1 cellular context compared by ENCODE assay signal in the genomic region with DNA sequence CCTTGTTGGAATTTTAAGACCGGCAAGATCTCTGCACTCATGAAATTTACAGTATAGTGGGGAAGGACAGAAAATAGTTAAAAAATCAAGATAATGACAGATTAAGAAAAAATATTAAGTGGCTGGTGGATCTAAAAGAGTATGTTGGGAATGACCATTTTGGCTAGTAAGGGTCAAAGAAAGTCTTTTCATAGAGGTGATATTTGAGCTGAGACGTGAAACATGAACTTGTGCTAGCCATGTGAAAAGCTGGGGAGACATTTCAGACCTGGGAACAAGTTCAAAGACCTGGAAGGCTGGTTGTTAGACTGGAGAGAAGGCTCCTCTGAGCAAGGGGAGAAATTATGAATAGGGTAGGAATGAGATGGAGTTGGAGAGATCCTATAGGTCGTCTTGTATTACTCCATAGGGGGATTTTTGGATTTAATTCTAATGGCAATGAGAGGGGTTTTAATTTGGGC.
TF ChIP-seq lines count a peak whose summit lies in the region.

No MANE protein-coding gene starts in this region.

TF ChIP-seq in K562, 482 proteins besides CTCF, POLR2A, EP300 and RAD21 (continued from another document):
- TF ChIP-seq, protein P1, sequence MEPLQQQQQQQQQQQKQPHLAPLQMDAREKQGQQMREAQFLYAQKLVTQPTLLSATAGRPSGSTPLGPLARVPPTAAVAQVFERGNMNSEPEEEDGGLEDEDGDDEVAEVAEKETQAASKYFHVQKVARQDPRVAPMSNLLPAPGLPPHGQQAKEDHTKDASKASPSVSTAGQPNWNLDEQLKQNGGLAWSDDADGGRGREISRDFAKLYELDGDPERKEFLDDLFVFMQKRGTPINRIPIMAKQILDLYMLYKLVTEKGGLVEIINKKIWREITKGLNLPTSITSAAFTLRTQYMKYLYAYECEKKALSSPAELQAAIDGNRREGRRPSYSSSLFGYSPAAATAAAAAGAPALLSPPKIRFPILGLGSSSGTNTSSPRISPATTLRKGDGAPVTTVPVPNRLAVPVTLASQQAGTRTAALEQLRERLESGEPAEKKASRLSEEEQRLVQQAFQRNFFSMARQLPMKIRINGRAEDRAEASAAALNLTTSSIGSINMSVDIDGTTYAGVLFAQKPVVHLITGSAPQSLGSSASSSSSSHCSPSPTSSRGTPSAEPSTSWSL (CRISPR knock-in tag; IDR thresholded peaks at IDR 0.05; ENCODE audit: borderline replicate concordance) = no peak
- no peak for TF ChIP-seq ZKSCAN1 (IDR thresholded peaks at IDR 0.05; ENCODE audit: low read depth, low read length)
- TF ChIP-seq HCFC1 (IDR thresholded peaks at IDR 0.05; ENCODE audit: low read depth, low read length) = no peak
- no peak for TF ChIP-seq FOS (IDR thresholded peaks at IDR 0.05; ENCODE audit: extremely low read depth, insufficient read length)
- no peak for TF ChIP-seq ZEB2 (IDR thresholded peaks at IDR 0.05)
- TF ChIP-seq, protein P2, sequence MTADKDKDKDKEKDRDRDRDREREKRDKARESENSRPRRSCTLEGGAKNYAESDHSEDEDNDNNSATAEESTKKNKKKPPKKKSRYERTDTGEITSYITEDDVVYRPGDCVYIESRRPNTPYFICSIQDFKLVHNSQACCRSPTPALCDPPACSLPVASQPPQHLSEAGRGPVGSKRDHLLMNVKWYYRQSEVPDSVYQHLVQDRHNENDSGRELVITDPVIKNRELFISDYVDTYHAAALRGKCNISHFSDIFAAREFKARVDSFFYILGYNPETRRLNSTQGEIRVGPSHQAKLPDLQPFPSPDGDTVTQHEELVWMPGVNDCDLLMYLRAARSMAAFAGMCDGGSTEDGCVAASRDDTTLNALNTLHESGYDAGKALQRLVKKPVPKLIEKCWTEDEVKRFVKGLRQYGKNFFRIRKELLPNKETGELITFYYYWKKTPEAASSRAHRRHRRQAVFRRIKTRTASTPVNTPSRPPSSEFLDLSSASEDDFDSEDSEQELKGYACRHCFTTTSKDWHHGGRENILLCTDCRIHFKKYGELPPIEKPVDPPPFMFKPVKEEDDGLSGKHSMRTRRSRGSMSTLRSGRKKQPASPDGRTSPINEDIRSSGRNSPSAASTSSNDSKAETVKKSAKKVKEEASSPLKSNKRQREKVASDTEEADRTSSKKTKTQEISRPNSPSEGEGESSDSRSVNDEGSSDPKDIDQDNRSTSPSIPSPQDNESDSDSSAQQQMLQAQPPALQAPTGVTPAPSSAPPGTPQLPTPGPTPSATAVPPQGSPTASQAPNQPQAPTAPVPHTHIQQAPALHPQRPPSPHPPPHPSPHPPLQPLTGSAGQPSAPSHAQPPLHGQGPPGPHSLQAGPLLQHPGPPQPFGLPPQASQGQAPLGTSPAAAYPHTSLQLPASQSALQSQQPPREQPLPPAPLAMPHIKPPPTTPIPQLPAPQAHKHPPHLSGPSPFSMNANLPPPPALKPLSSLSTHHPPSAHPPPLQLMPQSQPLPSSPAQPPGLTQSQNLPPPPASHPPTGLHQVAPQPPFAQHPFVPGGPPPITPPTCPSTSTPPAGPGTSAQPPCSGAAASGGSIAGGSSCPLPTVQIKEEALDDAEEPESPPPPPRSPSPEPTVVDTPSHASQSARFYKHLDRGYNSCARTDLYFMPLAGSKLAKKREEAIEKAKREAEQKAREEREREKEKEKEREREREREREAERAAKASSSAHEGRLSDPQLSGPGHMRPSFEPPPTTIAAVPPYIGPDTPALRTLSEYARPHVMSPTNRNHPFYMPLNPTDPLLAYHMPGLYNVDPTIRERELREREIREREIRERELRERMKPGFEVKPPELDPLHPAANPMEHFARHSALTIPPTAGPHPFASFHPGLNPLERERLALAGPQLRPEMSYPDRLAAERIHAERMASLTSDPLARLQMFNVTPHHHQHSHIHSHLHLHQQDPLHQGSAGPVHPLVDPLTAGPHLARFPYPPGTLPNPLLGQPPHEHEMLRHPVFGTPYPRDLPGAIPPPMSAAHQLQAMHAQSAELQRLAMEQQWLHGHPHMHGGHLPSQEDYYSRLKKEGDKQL (CRISPR knock-in tag; IDR thresholded peaks at IDR 0.05; ENCODE audit: borderline replicate concordance) = no peak
- TF ChIP-seq ELF2 (CRISPR knock-in tag; IDR thresholded peaks at IDR 0.05) = peak; percentile 39; the same call in 1 of the 2 replicates
- TF ChIP-seq POLR3A (IDR thresholded peaks at IDR 0.05; ENCODE audit: borderline replicate concordance, extremely low read depth, insufficient read depth, insufficient read length) = no peak
- TF ChIP-seq SRSF9 (IDR thresholded peaks at IDR 0.05; ENCODE audit: borderline replicate concordance, low read depth, low read length) = no peak
- no peak for TF ChIP-seq ZNF140 (CRISPR knock-in tag; IDR thresholded peaks at IDR 0.05)
- TF ChIP-seq POLR2AphosphoS5 (IDR thresholded peaks at IDR 0.05; ENCODE audit: control insufficient read depth, insufficient read depth, low read depth, low read length) = 0 out of 2 replicates have a peak, but pooled peaks have one; percentile 0
- no peak for TF ChIP-seq ZNF165 (CRISPR knock-in tag; IDR thresholded peaks at IDR 0.05; ENCODE audit: borderline replicate concordance)
- TF ChIP-seq KAT7 (CRISPR knock-in tag; IDR thresholded peaks at IDR 0.05; ENCODE audit: borderline replicate concordance) = no peak
- TF ChIP-seq, protein P3, sequence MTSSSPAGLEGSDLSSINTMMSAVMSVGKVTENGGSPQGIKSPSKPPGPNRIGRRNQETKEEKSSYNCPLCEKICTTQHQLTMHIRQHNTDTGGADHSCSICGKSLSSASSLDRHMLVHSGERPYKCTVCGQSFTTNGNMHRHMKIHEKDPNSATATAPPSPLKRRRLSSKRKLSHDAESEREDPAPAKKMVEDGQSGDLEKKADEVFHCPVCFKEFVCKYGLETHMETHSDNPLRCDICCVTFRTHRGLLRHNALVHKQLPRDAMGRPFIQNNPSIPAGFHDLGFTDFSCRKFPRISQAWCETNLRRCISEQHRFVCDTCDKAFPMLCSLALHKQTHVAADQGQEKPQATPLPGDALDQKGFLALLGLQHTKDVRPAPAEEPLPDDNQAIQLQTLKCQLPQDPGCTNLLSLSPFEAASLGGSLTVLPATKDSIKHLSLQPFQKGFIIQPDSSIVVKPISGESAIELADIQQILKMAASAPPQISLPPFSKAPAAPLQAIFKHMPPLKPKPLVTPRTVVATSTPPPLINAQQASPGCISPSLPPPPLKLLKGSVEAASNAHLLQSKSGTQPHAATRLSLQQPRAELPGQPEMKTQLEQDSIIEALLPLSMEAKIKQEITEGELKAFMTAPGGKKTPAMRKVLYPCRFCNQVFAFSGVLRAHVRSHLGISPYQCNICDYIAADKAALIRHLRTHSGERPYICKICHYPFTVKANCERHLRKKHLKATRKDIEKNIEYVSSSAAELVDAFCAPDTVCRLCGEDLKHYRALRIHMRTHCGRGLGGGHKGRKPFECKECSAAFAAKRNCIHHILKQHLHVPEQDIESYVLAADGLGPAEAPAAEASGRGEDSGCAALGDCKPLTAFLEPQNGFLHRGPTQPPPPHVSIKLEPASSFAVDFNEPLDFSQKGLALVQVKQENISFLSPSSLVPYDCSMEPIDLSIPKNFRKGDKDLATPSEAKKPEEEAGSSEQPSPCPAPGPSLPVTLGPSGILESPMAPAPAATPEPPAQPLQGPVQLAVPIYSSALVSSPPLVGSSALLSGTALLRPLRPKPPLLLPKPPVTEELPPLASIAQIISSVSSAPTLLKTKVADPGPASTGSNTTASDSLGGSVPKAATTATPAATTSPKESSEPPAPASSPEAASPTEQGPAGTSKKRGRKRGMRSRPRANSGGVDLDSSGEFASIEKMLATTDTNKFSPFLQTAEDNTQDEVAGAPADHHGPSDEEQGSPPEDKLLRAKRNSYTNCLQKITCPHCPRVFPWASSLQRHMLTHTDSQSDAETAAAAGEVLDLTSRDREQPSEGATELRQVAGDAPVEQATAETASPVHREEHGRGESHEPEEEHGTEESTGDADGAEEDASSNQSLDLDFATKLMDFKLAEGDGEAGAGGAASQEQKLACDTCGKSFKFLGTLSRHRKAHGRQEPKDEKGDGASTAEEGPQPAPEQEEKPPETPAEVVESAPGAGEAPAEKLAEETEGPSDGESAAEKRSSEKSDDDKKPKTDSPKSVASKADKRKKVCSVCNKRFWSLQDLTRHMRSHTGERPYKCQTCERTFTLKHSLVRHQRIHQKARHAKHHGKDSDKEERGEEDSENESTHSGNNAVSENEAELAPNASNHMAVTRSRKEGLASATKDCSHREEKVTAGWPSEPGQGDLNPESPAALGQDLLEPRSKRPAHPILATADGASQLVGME (CRISPR knock-in tag; IDR thresholded peaks at IDR 0.05) = no peak
- TF ChIP-seq STAT5B (CRISPR knock-in tag; IDR thresholded peaks at IDR 0.05) = no peak
- no peak for TF ChIP-seq ZNF77 (CRISPR knock-in tag; IDR thresholded peaks at IDR 0.05)
- 0 out of 3 replicates have a peak, but pooled peaks of 1 of the 2 experiments have one; percentile 6 for TF ChIP-seq CBX3 (IDR thresholded peaks at IDR 0.05; ENCODE audit: borderline replicate concordance in 1 of 2, low read length in 2 of 2)
- TF ChIP-seq, protein P4, sequence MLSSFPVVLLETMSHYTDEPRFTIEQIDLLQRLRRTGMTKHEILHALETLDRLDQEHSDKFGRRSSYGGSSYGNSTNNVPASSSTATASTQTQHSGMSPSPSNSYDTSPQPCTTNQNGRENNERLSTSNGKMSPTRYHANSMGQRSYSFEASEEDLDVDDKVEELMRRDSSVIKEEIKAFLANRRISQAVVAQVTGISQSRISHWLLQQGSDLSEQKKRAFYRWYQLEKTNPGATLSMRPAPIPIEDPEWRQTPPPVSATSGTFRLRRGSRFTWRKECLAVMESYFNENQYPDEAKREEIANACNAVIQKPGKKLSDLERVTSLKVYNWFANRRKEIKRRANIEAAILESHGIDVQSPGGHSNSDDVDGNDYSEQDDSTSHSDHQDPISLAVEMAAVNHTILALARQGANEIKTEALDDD (IDR thresholded peaks at IDR 0.05) = no peak
- TF ChIP-seq TEAD1 (CRISPR knock-in tag; IDR thresholded peaks at IDR 0.05) = no peak
- TF ChIP-seq SOX6 (IDR thresholded peaks at IDR 0.05) = no peak
- TF ChIP-seq STAT5A (IDR thresholded peaks at IDR 0.05; ENCODE audit: borderline replicate concordance, low read length) = no peak
- TF ChIP-seq KLF1 (tag; IDR thresholded peaks at IDR 0.05) = no peak
- TF ChIP-seq, protein P5, sequence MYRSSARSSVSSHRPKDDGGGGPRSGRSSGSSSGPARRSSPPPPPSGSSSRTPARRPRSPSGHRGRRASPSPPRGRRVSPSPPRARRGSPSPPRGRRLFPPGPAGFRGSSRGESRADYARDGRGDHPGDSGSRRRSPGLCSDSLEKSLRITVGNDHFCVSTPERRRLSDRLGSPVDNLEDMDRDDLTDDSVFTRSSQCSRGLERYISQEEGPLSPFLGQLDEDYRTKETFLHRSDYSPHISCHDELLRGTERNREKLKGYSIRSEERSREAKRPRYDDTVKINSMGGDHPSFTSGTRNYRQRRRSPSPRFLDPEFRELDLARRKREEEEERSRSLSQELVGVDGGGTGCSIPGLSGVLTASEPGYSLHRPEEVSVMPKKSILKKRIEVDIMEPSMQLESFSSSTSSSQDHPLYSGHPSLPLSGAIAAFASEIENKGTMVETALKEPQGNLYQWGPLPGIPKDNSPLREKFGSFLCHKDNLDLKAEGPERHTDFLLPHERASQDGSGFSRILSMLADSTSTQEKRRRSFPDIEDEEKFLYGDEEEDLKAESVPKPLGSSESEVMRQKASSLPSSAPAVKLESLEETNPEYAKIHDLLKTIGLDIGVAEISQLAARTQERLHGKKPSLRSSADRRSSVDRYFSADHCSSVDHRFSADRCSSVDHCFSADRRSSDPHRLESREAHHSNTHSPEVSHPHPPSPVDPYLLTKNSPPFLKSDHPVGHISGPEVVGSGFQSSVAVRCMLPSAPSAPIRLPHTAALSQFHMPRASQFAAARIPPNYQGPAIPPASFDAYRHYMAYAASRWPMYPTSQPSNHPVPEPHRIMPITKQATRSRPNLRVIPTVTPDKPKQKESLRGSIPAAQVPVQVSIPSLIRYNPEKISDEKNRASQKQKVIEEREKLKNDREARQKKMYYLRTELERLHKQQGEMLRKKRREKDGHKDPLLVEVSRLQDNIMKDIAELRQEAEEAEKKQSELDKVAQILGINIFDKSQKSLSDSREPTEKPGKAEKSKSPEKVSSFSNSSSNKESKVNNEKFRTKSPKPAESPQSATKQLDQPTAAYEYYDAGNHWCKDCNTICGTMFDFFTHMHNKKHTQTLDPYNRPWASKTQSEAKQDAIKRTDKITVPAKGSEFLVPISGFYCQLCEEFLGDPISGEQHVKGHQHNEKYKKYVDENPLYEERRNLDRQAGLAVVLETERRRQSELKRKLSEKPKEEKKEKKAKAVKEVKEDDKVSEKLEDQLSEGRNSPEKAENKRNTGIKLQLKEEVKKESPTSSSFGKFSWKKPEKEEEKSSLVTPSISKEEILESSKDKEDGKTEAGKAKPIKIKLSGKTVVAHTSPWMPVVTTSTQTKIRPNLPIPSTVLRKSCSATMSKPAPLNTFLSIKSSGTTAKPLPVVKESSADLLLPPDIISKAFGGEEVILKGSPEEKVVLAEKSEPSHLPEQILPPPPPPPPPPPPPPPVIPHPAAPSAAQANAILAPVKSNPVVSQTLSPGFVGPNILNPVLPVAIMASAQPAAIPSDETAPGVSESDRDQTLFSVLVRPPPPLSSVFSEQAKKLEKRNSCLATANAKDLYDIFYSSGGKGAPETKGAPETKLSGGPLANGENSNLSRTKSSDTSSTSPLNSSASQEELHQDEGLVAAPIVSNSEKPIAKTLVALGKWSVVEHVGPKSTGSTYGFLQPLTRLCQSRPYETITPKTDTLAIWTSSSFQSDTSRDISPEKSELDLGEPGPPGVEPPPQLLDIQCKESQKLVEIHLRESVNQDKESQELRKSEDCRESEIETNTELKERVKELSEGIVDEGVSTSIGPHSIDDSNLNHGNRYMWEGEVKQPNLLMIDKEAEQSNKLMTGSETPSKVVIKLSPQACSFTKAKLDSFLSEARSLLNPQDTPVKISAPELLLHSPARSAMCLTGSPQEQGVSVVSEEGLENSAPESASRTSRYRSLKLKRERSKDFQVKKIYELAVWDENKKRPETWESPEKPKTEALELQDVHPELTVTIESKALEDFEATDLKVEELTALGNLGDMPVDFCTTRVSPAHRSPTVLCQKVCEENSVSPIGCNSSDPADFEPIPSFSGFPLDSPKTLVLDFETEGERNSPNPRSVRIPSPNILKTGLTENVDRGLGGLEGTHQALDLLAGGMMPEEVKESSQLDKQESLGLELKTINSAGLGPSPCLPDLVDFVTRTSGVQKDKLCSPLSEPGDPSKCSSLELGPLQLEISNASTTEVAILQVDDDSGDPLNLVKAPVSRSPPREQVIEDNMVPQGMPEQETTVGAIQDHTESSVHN (IDR thresholded peaks at IDR 0.05; ENCODE audit: borderline replicate concordance in 1 of 2, low read depth in 1 of 2) = 0 out of 4 replicates have a peak, but pooled peaks of 1 of the 2 experiments have one; percentile 55
